13 cellular contexts compared by ENCODE assay signal in the genomic region with DNA sequence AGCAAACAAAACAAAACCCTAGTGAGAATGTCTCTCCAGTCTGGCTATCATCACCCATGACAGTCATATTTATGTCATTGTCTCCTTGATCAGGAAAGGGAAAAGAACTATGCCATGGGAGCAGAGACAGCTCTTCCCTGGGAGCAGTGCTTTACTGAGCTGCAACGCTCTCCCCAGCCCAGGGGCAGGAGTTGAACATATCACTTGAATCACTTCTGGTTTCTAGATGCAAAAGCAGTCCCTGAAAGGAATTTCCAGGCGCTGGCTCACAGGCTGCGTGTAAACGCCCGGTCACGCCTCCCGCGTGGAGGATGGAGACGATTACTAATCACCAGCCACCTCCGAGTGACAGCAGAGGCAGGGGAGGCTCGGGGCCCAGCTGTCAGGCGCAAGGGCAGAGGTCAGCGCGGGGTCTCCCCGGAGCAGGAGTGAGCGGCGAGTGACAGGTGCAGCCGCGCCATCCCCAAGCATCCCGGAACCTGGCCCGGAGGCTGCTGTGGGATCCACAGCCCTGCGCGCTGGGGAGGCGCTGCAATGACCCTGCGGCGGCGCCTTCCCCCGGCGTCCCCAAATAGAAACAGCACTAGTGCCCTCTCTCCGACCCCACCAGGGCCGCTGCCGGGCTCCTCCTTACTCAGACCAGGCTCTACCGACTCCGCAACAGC. TPM values are rescaled to one million over a fixed set of nuclear protein-coding genes. Genes with fewer than 3 reads are reported as not detected.
A peak's percentile ranks its signal among the peaks of the same experiment; 100 is the strongest.
DNase-seq lines count a peak whose midpoint lies in the region; ATAC-seq and TF ChIP-seq lines count a peak whose summit lies in the region.
"Had no signal": no experiment of that assay in that cellular context is flagged by ENCODE, and none has a peak within 500 bp of the region (broad histone marks: within the 10 kb centered on the region; RNA-seq: fewer than 3 reads in every experiment).

No MANE protein-coding gene starts in this region.

- peaks cover 24% of the 10 kb centered on the region for H3K9me3 Mint-ChIP-seq in mesothelial cell of epicardium
- H3K9me3 Mint-ChIP-seq in HFFc6 = peaks cover 54% of the 10 kb centered on the region
- H3K9me3 Mint-ChIP-seq: activated CD4-positive, alpha-beta T cell treated with anti-CD3 and anti-CD28 coated beads, Interleukin-2, amount 10 ng/mL, durations not matched to agents 24 days and 14 days had no signal

- H3K4me1 ChIP-seq in SJCRH30 (peaks cover 33% of the 10 kb centered on the region), foreskin keratinocyte (no peaks in the 10 kb centered on the region), spleen (peaks cover 0 to 7% (median 0%) of the 10 kb centered on the region in 6 donors), HAP-1 (no peaks in the 10 kb centered on the region)

- intact Hi-C loops in spleen (cut with DNase I; ENCODE audit: low total_unique reads) = no loop called here

- ATAC-seq in foreskin keratinocyte (peak; percentile 28), HG03457 (IDR thresholded peaks at IDR 0.05; ENCODE audit: unreplicated experiment) (no peak)

- H3K27ac Mint-ChIP-seq in mesothelial cell of epicardium = peak overlapping the region; percentile 77
- no peak overlapping the region for H3K27ac Mint-ChIP-seq in HFFc6
- H3K27ac Mint-ChIP-seq: activated CD4-positive, alpha-beta T cell treated with anti-CD3 and anti-CD28 coated beads, Interleukin-2, amount 10 ng/mL, durations not matched to agents 24 days and 14 days; activated naive CD4-positive, alpha-beta T cell treated with anti-CD3 and anti-CD28 coated beads for 36 hours had no signal

- TF ChIP-seq POLR2A in spleen (IDR thresholded peaks at IDR 0.05) = no peak

- H3K9me3 ChIP-seq in SJCRH30 (replicated peaks) (peaks cover 3% of the 10 kb centered on the region; the same call in 1 of the 2 replicates), spleen (peaks cover 0 to 18% (median 4%) of the 10 kb centered on the region in 8 donors), HAP-1 (no peaks in the 10 kb centered on the region)

- H3K4me3 Mint-ChIP-seq in mesothelial cell of epicardium (peak overlapping the region; percentile 63), HFFc6 (no peak overlapping the region)
- H3K4me3 Mint-ChIP-seq: activated CD4-positive, alpha-beta T cell treated with anti-CD3 and anti-CD28 coated beads, Interleukin-2, amount 10 ng/mL, durations not matched to agents 24 days and 14 days; activated naive CD4-positive, alpha-beta T cell treated with anti-CD3 and anti-CD28 coated beads for 36 hours had no signal

- TF ChIP-seq CTCF in foreskin keratinocyte (conservative IDR thresholded peaks at IDR 0.05) (no peak), mesothelial cell of epicardium (IDR thresholded peaks at IDR 0.05; ENCODE audit: unreplicated experiment) (no peak), spleen (IDR thresholded peaks at IDR 0.05 in 8 of 11, conservative IDR thresholded peaks at IDR 0.05 in 3 of 11) (no peak), HFFc6 (IDR thresholded peaks at IDR 0.05) (no peak)

- WGBS in spleen, 5 donors = 9 to 16% (median 12%) methylated on average over 11 to 34 of the region's 34 CpGs

- H3K36me3 ChIP-seq in SJCRH30 (no peaks in the 10 kb centered on the region), spleen (no peaks in the 10 kb centered on the region), HAP-1 (replicated peaks) (no peaks in the 10 kb centered on the region)

- in situ Hi-C loops in HAP-1 (cut with MboI; ENCODE audit: low sequenced_read_pairs) = no loop called here

- H3K27me3 ChIP-seq in SJCRH30 (no peaks in the 10 kb centered on the region), foreskin keratinocyte (peaks cover 16% of the 10 kb centered on the region), spleen (replicated peaks in 1 of 7) (peaks cover 0 to 16% (median 0%) of the 10 kb centered on the region in 7 donors), HAP-1 (ENCODE audit: low read depth) (no peaks in the 10 kb centered on the region)

- DNase-seq in SJCRH30 (peak; percentile 96 to 97), foreskin keratinocyte (no peak), mesothelial cell of epicardium (ENCODE audit: low spot score in 2 of 2, unreplicated experiment in 2 of 2) (peak in 1 of 2 experiments; percentile 44), spleen (no peak), HAP-1 (ENCODE audit: low spot score in 2 of 2) (no peak), NOMO-1 treated with DMSO at 0.1 percent for 48 hours (lab: John Stamatoyannopoulos, UW; ENCODE audit: unreplicated experiment) (no peak), HFFc6 (no peak)
- DNase-seq: activated CD4-positive, alpha-beta T cell treated with anti-CD3 and anti-CD28 coated beads, Interleukin-2, amount 10 ng/mL, durations not matched to agents 24 days and 14 days; activated naive CD4-positive, alpha-beta T cell treated with anti-CD3 and anti-CD28 coated beads for 36 hours; mammary epithelial cell; NCI-H510A; SW 1271 had no signal

- peak overlapping the region; percentile 89 for H3K27ac ChIP-seq in SJCRH30
- no peak overlapping the region for H3K27ac ChIP-seq in foreskin keratinocyte
- no peak overlapping the region for H3K27ac ChIP-seq in spleen

- H3K36me3 Mint-ChIP-seq in mesothelial cell of epicardium (peaks cover 4% of the 10 kb centered on the region), HFFc6 (ENCODE audit: low read depth) (no peaks in the 10 kb centered on the region; the same call in 1 of the 2 replicates)

- H3K4me1 Mint-ChIP-seq in mesothelial cell of epicardium (peaks cover 25% of the 10 kb centered on the region), HFFc6 (ENCODE audit: low read depth) (no peaks in the 10 kb centered on the region)
- H3K4me1 Mint-ChIP-seq: activated CD4-positive, alpha-beta T cell treated with anti-CD3 and anti-CD28 coated beads, Interleukin-2, amount 10 ng/mL, durations not matched to agents 24 days and 14 days had no signal

- peak overlapping the region; percentile 46 for H3K4me3 ChIP-seq in SJCRH30
- peak overlapping the region in 5 of 8 donors; percentile 2 to 57 (median 13) for H3K4me3 ChIP-seq in spleen
- H3K4me3 ChIP-seq in HAP-1 = no peak overlapping the region

- peaks cover 30% of the 10 kb centered on the region for H3K27me3 Mint-ChIP-seq in mesothelial cell of epicardium (ENCODE audit: low read depth)
- peaks cover 3% of the 10 kb centered on the region; the same call in 1 of the 2 replicates for H3K27me3 Mint-ChIP-seq in HFFc6 (ENCODE audit: insufficient read depth)

RNA-seq across cellular contexts. Expression of a gene that starts 23.5 kb away (rescaled TPM):
- total RNA-seq in SJCRH30 (2014; rRNA removed; shearing (Covaris generic)) = 17.0 and 17.9 TPM in 2 replicates
- total RNA-seq in foreskin keratinocyte (0.11 TPM in 1 of 2 replicates, not detected in the other), mesothelial cell of epicardium (21.7 to 23.1 TPM (median 22.6 TPM) in 3 replicates), spleen (10 to 100 TPM in 6 of 7 donors, 1 to 10 TPM in 1; 9.3 to 22.1 (median 14.3) TPM)
- polyA plus RNA-seq in foreskin keratinocyte (0.02 TPM in 1 of 2 replicates, not detected in the other), spleen (1 to 10 TPM; 2.0 to 3.4 (median 2.2) TPM)
- total RNA-seq in HFFc6 (2021; fragmentation: NEBNext Ultra II Directional; extraction: Animal tissue kit (Norgen Biotek cat#: 25700)) = not detected
- total RNA-seq: activated CD4-positive, alpha-beta T cell treated with anti-CD3 and anti-CD28 coated beads, Interleukin-2, amount 10 ng/mL, durations not matched to agents 24 days and 14 days; activated naive CD4-positive, alpha-beta T cell treated with anti-CD3 and anti-CD28 coated beads for 36 hours had no signal

RNA-seq across cellular contexts. Expression of a gene that starts 59.7 kb away (rescaled TPM):
- total RNA-seq in SJCRH30 (2014; rRNA removed; shearing (Covaris generic)) = 2.4 and 2.7 TPM in 2 replicates
- not detected in 2 replicates for total RNA-seq in foreskin keratinocyte
- polyA plus RNA-seq in foreskin keratinocyte = not detected in 2 replicates
- 0.44 to 0.58 TPM (median 0.47 TPM) in 3 replicates for total RNA-seq in mesothelial cell of epicardium
- total RNA-seq in spleen = not detected
- polyA plus RNA-seq in spleen = under 1 TPM in 1 of 3 donors, not detected in 2; 0.06 TPM
- total RNA-seq in HFFc6 (2021; fragmentation: NEBNext Ultra II Directional; extraction: Animal tissue kit (Norgen Biotek cat#: 25700)) = under 1 TPM in 5 of 6 experiments, not detected in 1; 0.18 to 0.43 (median 0.29) TPM
- total RNA-seq: activated CD4-positive, alpha-beta T cell treated with anti-CD3 and anti-CD28 coated beads, Interleukin-2, amount 10 ng/mL, durations not matched to agents 24 days and 14 days; activated naive CD4-positive, alpha-beta T cell treated with anti-CD3 and anti-CD28 coated beads for 36 hours; mammary epithelial cell had no signal
- polyA plus RNA-seq: mammary epithelial cell had no signal

Comparison
In these comparisons a context has a peak if more than half of its experiments do, and no peak if none do; other contexts are left out.
1. DNase-seq: peak in SJCRH30 (2 of 2); none in foreskin keratinocyte (0 of 2), spleen (single experiment), HAP-1 (0 of 2), NOMO-1 treated with DMSO at 0.1 percent for 48 hours (single experiment) and HFFc6 (single experiment).